ENCODE assay signal across 8 cellular contexts in genomic region chr2:177262958-177263450, GRCh38. TPM values are rescaled to one million over a fixed set of nuclear protein-coding genes. Genes with fewer than 3 reads are reported as not detected.
A peak's percentile ranks its signal among the peaks of the same experiment; 100 is the strongest.
DNase-seq lines count a peak whose midpoint lies in the region; ATAC-seq and TF ChIP-seq lines count a peak whose summit lies in the region.

No MANE protein-coding gene starts in this region.

- no peak overlapping the region for H2AK5ac ChIP-seq in trophoblast cell (ENCODE audit: low read length)

- H3K18ac ChIP-seq in trophoblast cell (ENCODE audit: low read length): no peak overlapping the region

- H2BK120ac ChIP-seq in trophoblast cell (ENCODE audit: insufficient read depth, low read length, poor library complexity): no peak overlapping the region

- DNase-seq in SJCRH30 (no peak), esophagus squamous epithelium (lab: John Stamatoyannopoulos, UW) (no peak), trophoblast cell (no peak), midbrain (lab: John Stamatoyannopoulos, UW) (no peak), NCI-H2029 (lab: John Stamatoyannopoulos, UW) (no peak), NCI-H1048 (lab: John Stamatoyannopoulos, UW) (no peak)

- H4K12ac ChIP-seq in trophoblast cell (ENCODE audit: low read depth, low read length): no peak overlapping the region

- no peaks in the 10 kb centered on the region for H3K9me2 ChIP-seq in DOHH2 (replicated peaks; ENCODE audit: control insufficient read depth, low read length)

- H2BK5ac ChIP-seq in trophoblast cell (ENCODE audit: low read depth, low read length, poor library complexity): no peak overlapping the region

- H3K27ac ChIP-seq in DOHH2 (ENCODE audit: low read depth, low read length): peak overlapping the region; percentile 86
- H3K27ac ChIP-seq in SJCRH30: peak overlapping the region; percentile 93
- peak overlapping the region; percentile 98 to 100 (median 99) for H3K27ac ChIP-seq in esophagus squamous epithelium
- H3K27ac ChIP-seq in trophoblast cell (ENCODE audit: low read depth, low read length): peak overlapping the region; percentile 97

- no peak overlapping the region for H2BK12ac ChIP-seq in trophoblast cell (ENCODE audit: low read length)

- TF ChIP-seq CTCF in DOHH2 (IDR thresholded peaks at IDR 0.05; ENCODE audit: low read depth, low read length, poor library complexity, severe bottlenecking) (no peak), esophagus squamous epithelium (IDR thresholded peaks at IDR 0.05) (no peak)

- H3K9ac ChIP-seq in trophoblast cell (ENCODE audit: low read length): peak overlapping the region; percentile 74

- peaks cover 32% of the 10 kb centered on the region for H3K4me1 ChIP-seq in DOHH2 (ENCODE audit: control insufficient read depth, low read length)
- H3K4me1 ChIP-seq in SJCRH30: peaks cover 17% of the 10 kb centered on the region
- H3K4me1 ChIP-seq in esophagus squamous epithelium: peaks cover 25 to 68% (median 37%) of the 10 kb centered on the region in 3 donors
- no peaks in the 10 kb centered on the region for H3K4me1 ChIP-seq in trophoblast cell (ENCODE audit: control insufficient read depth in 1 of 2, insufficient read depth in 2 of 2, low read length in 2 of 2)

- peaks cover 65% of the 10 kb centered on the region for H3K79me2 ChIP-seq in DOHH2 (ENCODE audit: control insufficient read depth, low read length)
- peaks cover 12% of the 10 kb centered on the region for H3K79me2 ChIP-seq in trophoblast cell (ENCODE audit: control insufficient read depth, insufficient read depth, low read length, poor library complexity)

- H3K9me3 ChIP-seq in DOHH2 (ENCODE audit: control insufficient read depth, insufficient read depth, low read length): no peaks in the 10 kb centered on the region
- no peaks in the 10 kb centered on the region for H3K9me3 ChIP-seq in SJCRH30 (replicated peaks)
- no peaks in the 10 kb centered on the region for H3K9me3 ChIP-seq in esophagus squamous epithelium
- no peaks in the 10 kb centered on the region for H3K9me3 ChIP-seq in trophoblast cell (ENCODE audit: insufficient read depth, low read depth, low read length)

- peak overlapping the region; percentile 88 for H3K4me3 ChIP-seq in DOHH2 (ENCODE audit: low read length)
- peak overlapping the region; percentile 92 for H3K4me3 ChIP-seq in SJCRH30
- H3K4me3 ChIP-seq in esophagus squamous epithelium: peak overlapping the region; percentile 71 to 99 (median 80)
- H3K4me3 ChIP-seq in trophoblast cell (ENCODE audit: low read depth, low read length): peak overlapping the region; percentile 98

- H3F3A ChIP-seq in DOHH2 (ENCODE audit: control insufficient read depth, insufficient read depth): no peaks in the 10 kb centered on the region

- TF ChIP-seq POLR2A in esophagus squamous epithelium (IDR thresholded peaks at IDR 0.05): no peak

- intact Hi-C loops in esophagus squamous epithelium (cut with DNase I): loop anchor here (5.0 to 10.0 kb wide), 2 partner anchors 64 to 98 kb away; no protein-coding TSS in a partner anchor

- H3K4me2 ChIP-seq in DOHH2 (ENCODE audit: low read length) (peak overlapping the region; percentile 86), trophoblast cell (ENCODE audit: low read length) (peak overlapping the region; percentile 74)

- no peak overlapping the region for H2AFZ ChIP-seq in trophoblast cell (ENCODE audit: insufficient read depth, low read length, poor library complexity)

- H3K36me3 ChIP-seq in DOHH2 (ENCODE audit: control insufficient read depth, low read length) (peaks cover 50% of the 10 kb centered on the region), SJCRH30 (peaks cover 8% of the 10 kb centered on the region), esophagus squamous epithelium (no peaks in the 10 kb centered on the region), trophoblast cell (ENCODE audit: control insufficient read depth in 1 of 2, insufficient read depth in 2 of 2, low read length in 2 of 2) (no peaks in the 10 kb centered on the region)

- peaks cover 17% of the 10 kb centered on the region for H3K79me1 ChIP-seq in trophoblast cell (ENCODE audit: low read length)

- 0% methylated on average over 6 of the region's 6 CpGs for WGBS in esophagus squamous epithelium, 2 donors
- WGBS in trophoblast cell (ENCODE audit: extremely low coverage, insufficient coverage, insufficient read length): 100% methylated on average over 1 of the region's 6 CpGs

- H3K4ac ChIP-seq in trophoblast cell (ENCODE audit: low read depth, low read length): no peak overlapping the region

- H4K20me1 ChIP-seq in DOHH2 (ENCODE audit: control insufficient read depth, insufficient read depth, low read depth, low read length): peaks cover 26% of the 10 kb centered on the region

- H4K8ac ChIP-seq in trophoblast cell (ENCODE audit: low read depth, low read length): no peak overlapping the region

- H4K91ac ChIP-seq in trophoblast cell (ENCODE audit: low read depth, low read length): no peak overlapping the region

- no peak for ATAC-seq in HG02610 (IDR thresholded peaks at IDR 0.05; ENCODE audit: unreplicated experiment)

- H3K27me3 ChIP-seq in DOHH2 (ENCODE audit: control insufficient read depth, low read length) (no peaks in the 10 kb centered on the region), SJCRH30 (no peaks in the 10 kb centered on the region), esophagus squamous epithelium (no peaks in the 10 kb centered on the region), trophoblast cell (ENCODE audit: insufficient read depth, low read length) (no peaks in the 10 kb centered on the region)

- H3K23ac ChIP-seq in trophoblast cell (ENCODE audit: low read length): no peak overlapping the region

- H3K14ac ChIP-seq in trophoblast cell (ENCODE audit: low read length): no peak overlapping the region

RNA-seq across cellular contexts. Expression of gene NFE2L2, which starts 1.5 kb away (rescaled TPM):
- total RNA-seq in SJCRH30 (2014; rRNA removed; shearing (Covaris generic)): 40.2 and 47.7 TPM in 2 replicates
- total RNA-seq in esophagus squamous epithelium: 100 to 1,000 TPM; 147 to 315 (median 189) TPM
- 78.1 and 80.1 TPM in 2 replicates for polyA plus RNA-seq in trophoblast cell (2013)

RNA-seq across cellular contexts. Expression of gene HNRNPA3, which starts 50.4 kb away (rescaled TPM):
- 148 and 159 TPM in 2 replicates for total RNA-seq in SJCRH30 (2014; rRNA removed; shearing (Covaris generic))
- 10 to 100 TPM; 34.9 to 78.2 (median 61.6) TPM for total RNA-seq in esophagus squamous epithelium
- 339 and 340 TPM in 2 replicates for polyA plus RNA-seq in trophoblast cell (2013)
